20 cellular contexts compared by ENCODE assay signal in the genomic region with DNA sequence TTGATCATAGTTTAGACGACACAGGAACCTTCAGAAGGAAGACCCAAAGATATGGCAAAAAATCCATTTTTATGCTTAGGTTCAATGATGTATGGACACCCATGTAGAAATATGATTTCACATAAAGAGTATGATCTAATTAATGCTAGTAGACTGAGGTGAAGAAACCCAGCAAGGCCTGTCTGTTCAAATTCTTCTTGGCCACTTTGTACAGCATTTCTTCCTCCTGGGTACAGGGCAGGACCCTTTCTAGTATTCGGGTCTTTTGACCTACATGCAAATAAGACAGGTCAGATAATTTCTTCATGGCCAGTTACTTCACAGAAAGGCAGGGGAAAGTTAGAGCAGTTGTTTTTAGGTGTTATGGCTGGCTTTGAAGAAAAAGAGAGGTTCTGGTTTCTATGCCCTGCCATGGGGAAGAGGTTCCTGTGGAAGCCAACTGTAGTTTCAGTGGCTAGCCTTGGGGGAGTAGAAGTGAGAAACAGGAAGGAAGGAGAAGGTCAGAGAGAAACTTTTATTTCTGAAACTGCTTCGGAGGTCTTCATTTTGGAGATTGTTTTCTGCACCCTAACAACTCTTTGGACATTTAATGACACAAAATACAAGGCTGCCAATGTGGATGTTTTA.
A peak's percentile ranks its signal among the peaks of the same experiment; 100 is the strongest.
DNase-seq lines count a peak whose midpoint lies in the region; ATAC-seq and TF ChIP-seq lines count a peak whose summit lies in the region.
"Had no signal": no experiment of that assay in that cellular context is flagged by ENCODE, and none has a peak within 500 bp of the region (broad histone marks: within the 10 kb centered on the region; RNA-seq: fewer than 3 reads in every experiment).

No MANE protein-coding gene starts in this region.

- WGBS in suprapubic skin, result 92% methylated on average over 3 of the region's 3 CpGs
- 86 to 90% methylated on average over 3 of the region's 3 CpGs for WGBS in lower leg skin, 2 donors

- no peaks in the 10 kb centered on the region for H3K9me3 ChIP-seq in suprapubic skin
- H3K9me3 ChIP-seq: colonic mucosa, sigmoid colon had no signal

- no peak overlapping the region for H3K27ac ChIP-seq in suprapubic skin
- H3K27ac ChIP-seq: colonic mucosa, sigmoid colon had no signal

- TF ChIP-seq CTCF in suprapubic skin (IDR thresholded peaks at IDR 0.05) (no peak), lower leg skin (IDR thresholded peaks at IDR 0.05) (no peak)

- no peaks in the 10 kb centered on the region for H3K36me3 Mint-ChIP-seq in activated CD4-positive, alpha-beta T cell treated with anti-CD3 and anti-CD28 coated beads, Interleukin-2, amount 10 ng/mL, durations not matched to agents 24 days and 14 days (ENCODE audit: low read depth)
- no peaks in the 10 kb centered on the region for H3K36me3 Mint-ChIP-seq in stimulated activated memory B cell treated with anti-CD40 and anti-IgM and Interleukin-4, amounts not matched to agents 10 μg/mL and 1 μg/mL and 100 μg/mL, for 72 hours
- H3K36me3 Mint-ChIP-seq: CD4-positive, alpha-beta memory T cell; T-cell had no signal

- H3K4me3 ChIP-seq in suprapubic skin (no peak overlapping the region), lower leg skin (ENCODE audit: low read depth, poor library complexity, severe bottlenecking) (no peak overlapping the region)
- H3K4me3 ChIP-seq: colonic mucosa, sigmoid colon had no signal

- no peaks in the 10 kb centered on the region for H3K4me1 ChIP-seq in suprapubic skin
- H3K4me1 ChIP-seq: colonic mucosa had no signal

- ATAC-seq in HG03066 (IDR thresholded peaks at IDR 0.05; ENCODE audit: low read depth, unreplicated experiment), result peak; percentile 43
- peak; percentile 59 for ATAC-seq in stimulated activated memory B cell treated with anti-CD40 and anti-IgM and Interleukin-4, amounts not matched to agents 10 μg/mL and 1 μg/mL and 100 μg/mL, for 72 hours
- ATAC-seq: T-cell had no signal

- no peak for TF ChIP-seq EP300 in suprapubic skin (IDR thresholded peaks at IDR 0.05)

- intact Hi-C loops in activated CD4-positive, alpha-beta T cell treated with anti-CD3 and anti-CD28 coated beads, Interleukin-2, amount 10 ng/mL, durations not matched to agents 24 days and 14 days (cut with micrococcal nuclease), result no loop called here
- intact Hi-C loops in lower leg skin (cut with DNase I; ENCODE audit: low total_unique reads), result no loop called here

- H3K4me1 Mint-ChIP-seq in activated CD4-positive, alpha-beta T cell treated with anti-CD3 and anti-CD28 coated beads, Interleukin-2, amount 10 ng/mL, durations not matched to agents 24 days and 14 days, result peaks cover 13% of the 10 kb centered on the region
- H3K4me1 Mint-ChIP-seq in stimulated activated memory B cell treated with anti-CD40 and anti-IgM and Interleukin-4, amounts not matched to agents 10 μg/mL and 1 μg/mL and 100 μg/mL, for 72 hours, result peaks cover 6% of the 10 kb centered on the region
- H3K4me1 Mint-ChIP-seq: CD4-positive, alpha-beta memory T cell had no signal

- no peak for TF ChIP-seq POLR2A in suprapubic skin (IDR thresholded peaks at IDR 0.05)
- TF ChIP-seq POLR2A in lower leg skin (IDR thresholded peaks at IDR 0.05), result no peak

- H3K27me3 Mint-ChIP-seq in activated CD4-positive, alpha-beta T cell treated with anti-CD3 and anti-CD28 coated beads, Interleukin-2, amount 10 ng/mL, durations not matched to agents 24 days and 14 days, result no peaks in the 10 kb centered on the region
- no peaks in the 10 kb centered on the region for H3K27me3 Mint-ChIP-seq in stimulated activated memory B cell treated with anti-CD40 and anti-IgM and Interleukin-4, amounts not matched to agents 10 μg/mL and 1 μg/mL and 100 μg/mL, for 72 hours
- H3K27me3 Mint-ChIP-seq: CD4-positive, alpha-beta memory T cell; T-cell; type B pancreatic cell had no signal

- H3K27me3 ChIP-seq in suprapubic skin, result no peaks in the 10 kb centered on the region
- H3K27me3 ChIP-seq: colonic mucosa, sigmoid colon had no signal

- DNase-seq in activated CD4-positive, alpha-beta T cell treated with anti-CD3 and anti-CD28 coated beads, Interleukin-2, amount 10 ng/mL, durations not matched to agents 24 days and 14 days, result peak; percentile 60
- DNase-seq in activated CD4-positive, alpha-beta T cell treated with anti-CD3 and anti-CD28 coated beads for 4 hours, result no peak
- DNase-seq in NOMO-1 treated with DMSO at 0.1 percent for 48 hours (lab: John Stamatoyannopoulos, UW; ENCODE audit: unreplicated experiment), result peak; percentile 70
- no peak for DNase-seq in suprapubic skin (ENCODE audit: low spot score in 2 of 2)
- no peak for DNase-seq in NCI-H1105 (lab: John Stamatoyannopoulos, UW)
- no peak for DNase-seq in lower leg skin (ENCODE audit: low spot score in 2 of 2)
- DNase-seq: 8988T; activated CD4-positive, CD25-positive, alpha-beta regulatory T cell treated with anti-CD3 and anti-CD28 coated beads, Interleukin-2, amount 50 U/mL, for 72 hours; activated T-cell treated with anti-CD3 and anti-CD28 coated beads, Interleukin-2, amount 50 U/mL, for 1 hour; anterior cingulate cortex; CD4-positive, alpha-beta memory T cell; colonic mucosa; NCI-H1436 treated with DMSO at 0.1 percent for 48 hours; nucleus accumbens; sigmoid colon; stimulated activated CD4-positive, alpha-beta T cell treated with anti-CD3 and anti-CD28 coated beads, Interleukin-4, amount 100 ng/mL, for 24 hours; T-cell had no signal

- no peak overlapping the region for H3K27ac Mint-ChIP-seq in activated CD4-positive, alpha-beta T cell treated with anti-CD3 and anti-CD28 coated beads, Interleukin-2, amount 10 ng/mL, durations not matched to agents 24 days and 14 days
- no peak overlapping the region for H3K27ac Mint-ChIP-seq in stimulated activated memory B cell treated with anti-CD40 and anti-IgM and Interleukin-4, amounts not matched to agents 10 μg/mL and 1 μg/mL and 100 μg/mL, for 72 hours
- H3K27ac Mint-ChIP-seq: CD4-positive, alpha-beta memory T cell; T-cell; type B pancreatic cell had no signal

- H3K9me3 Mint-ChIP-seq in activated CD4-positive, alpha-beta T cell treated with anti-CD3 and anti-CD28 coated beads, Interleukin-2, amount 10 ng/mL, durations not matched to agents 24 days and 14 days, result peaks cover 7% of the 10 kb centered on the region
- no peaks in the 10 kb centered on the region for H3K9me3 Mint-ChIP-seq in stimulated activated memory B cell treated with anti-CD40 and anti-IgM and Interleukin-4, amounts not matched to agents 10 μg/mL and 1 μg/mL and 100 μg/mL, for 72 hours
- H3K9me3 Mint-ChIP-seq: CD4-positive, alpha-beta memory T cell; T-cell; type B pancreatic cell had no signal

- no peaks in the 10 kb centered on the region for H3K36me3 ChIP-seq in suprapubic skin
- H3K36me3 ChIP-seq: colonic mucosa, sigmoid colon had no signal

- H3K4me3 Mint-ChIP-seq in activated CD4-positive, alpha-beta T cell treated with anti-CD3 and anti-CD28 coated beads, Interleukin-2, amount 10 ng/mL, durations not matched to agents 24 days and 14 days, result peak overlapping the region; percentile 10
- no peak overlapping the region for H3K4me3 Mint-ChIP-seq in stimulated activated memory B cell treated with anti-CD40 and anti-IgM and Interleukin-4, amounts not matched to agents 10 μg/mL and 1 μg/mL and 100 μg/mL, for 72 hours
- H3K4me3 Mint-ChIP-seq: CD4-positive, alpha-beta memory T cell; T-cell; type B pancreatic cell had no signal

Comparison
In these comparisons a context has a peak if more than half of its experiments do, and no peak if none do; other contexts are left out.
1. DNase-seq: peak in activated CD4-positive, alpha-beta T cell treated with anti-CD3 and anti-CD28 coated beads, Interleukin-2, amount 10 ng/mL, durations not matched to agents 24 days and 14 days (single experiment) and NOMO-1 treated with DMSO at 0.1 percent for 48 hours (single experiment); none in activated CD4-positive, alpha-beta T cell treated with anti-CD3 and anti-CD28 coated beads for 4 hours (0 of 2), suprapubic skin (0 of 2), NCI-H1105 (single experiment) and lower leg skin (0 of 2).